Comparison of ENCODE assay signal across 1 cellular context in the genomic region with DNA sequence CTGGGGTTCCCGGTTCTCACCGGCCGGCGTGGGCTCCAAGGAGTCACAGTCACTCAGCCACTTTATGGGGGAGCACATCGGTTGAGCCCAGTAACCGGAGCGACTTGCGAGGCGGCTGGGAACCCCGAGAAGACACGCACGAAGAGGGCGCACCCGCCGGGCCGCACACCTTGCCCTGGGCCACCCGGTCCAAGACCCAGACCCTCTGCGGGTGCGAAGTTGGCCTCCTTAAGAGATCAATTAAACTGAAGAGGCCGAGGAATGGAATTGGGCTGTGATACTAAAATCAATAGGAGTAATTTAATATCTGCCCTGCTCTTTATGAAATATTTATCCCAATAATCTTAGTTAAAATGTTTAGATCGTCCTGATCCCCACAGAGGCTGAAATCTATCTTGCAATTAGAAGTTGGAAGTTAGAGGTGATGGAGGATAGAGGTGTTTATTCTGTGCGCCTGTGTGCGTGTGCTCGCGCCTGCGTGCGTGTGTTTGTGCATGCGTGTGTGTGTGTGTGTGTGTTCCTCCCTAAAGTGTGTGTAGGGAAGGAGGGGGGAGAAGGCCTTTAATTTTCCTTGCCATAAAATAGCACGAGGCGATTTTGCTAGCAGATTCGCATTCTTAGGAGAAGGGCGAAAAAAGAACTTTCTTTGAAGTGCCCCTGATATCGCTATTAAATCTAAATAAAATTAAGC.
TF ChIP-seq lines count a peak whose summit lies in the region.

No MANE protein-coding gene starts in this region.

TF ChIP-seq in SK-N-SH, 30 proteins besides CTCF, POLR2A, EP300 and RAD21:
- TF ChIP-seq GABPA (IDR thresholded peaks at IDR 0.05; ENCODE audit: low read depth) (no peak), MEF2A (IDR thresholded peaks at IDR 0.05; ENCODE audit: borderline replicate concordance, low read depth) (no peak), SIN3A (IDR thresholded peaks at IDR 0.05; ENCODE audit: borderline replicate concordance, low read depth, low read length) (no peak), GATA2 (CRISPR knock-in tag; IDR thresholded peaks at IDR 0.05) (no peak), JUND (IDR thresholded peaks at IDR 0.05) (no peak), FOXJ3 (CRISPR knock-in tag; IDR thresholded peaks at IDR 0.05) (no peak), POLR2AphosphoS5 (IDR thresholded peaks at IDR 0.05; ENCODE audit: low read depth, low read length) (no peak), YY1 (IDR thresholded peaks at IDR 0.05; ENCODE audit: low read depth) (no peak), RCOR1 (IDR thresholded peaks at IDR 0.05; ENCODE audit: low read length) (no peak)
- TF ChIP-seq, protein P1, sequence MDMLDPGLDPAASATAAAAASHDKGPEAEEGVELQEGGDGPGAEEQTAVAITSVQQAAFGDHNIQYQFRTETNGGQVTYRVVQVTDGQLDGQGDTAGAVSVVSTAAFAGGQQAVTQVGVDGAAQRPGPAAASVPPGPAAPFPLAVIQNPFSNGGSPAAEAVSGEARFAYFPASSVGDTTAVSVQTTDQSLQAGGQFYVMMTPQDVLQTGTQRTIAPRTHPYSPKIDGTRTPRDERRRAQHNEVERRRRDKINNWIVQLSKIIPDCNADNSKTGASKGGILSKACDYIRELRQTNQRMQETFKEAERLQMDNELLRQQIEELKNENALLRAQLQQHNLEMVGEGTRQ (IDR thresholded peaks at IDR 0.05; ENCODE audit: borderline replicate concordance, low read depth, low read length), result no peak
